Comparison of ENCODE assay signal across 7 cellular contexts in the genomic region with DNA sequence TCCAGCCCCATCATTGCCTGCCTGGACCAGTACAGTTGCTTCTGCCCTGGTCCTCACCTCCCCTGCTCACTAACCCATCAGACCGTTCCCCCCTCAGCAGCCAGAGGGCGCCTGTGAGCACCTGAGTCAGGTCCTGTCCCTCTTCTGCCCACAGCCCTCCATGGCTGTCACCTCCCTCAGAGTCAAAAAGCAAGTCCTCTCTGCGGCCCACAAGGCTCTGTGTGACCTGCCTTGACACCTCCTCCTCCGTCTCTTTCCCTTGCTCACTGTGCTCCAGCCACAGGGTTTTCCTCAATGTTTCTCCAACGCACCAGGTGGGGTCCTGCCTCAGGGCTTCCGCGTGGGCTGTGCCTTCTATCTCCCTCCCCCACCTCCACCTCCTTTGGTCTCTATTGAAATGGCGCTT. TPM values are rescaled to one million over a fixed set of nuclear protein-coding genes. Genes with fewer than 3 reads are reported as not detected.
A peak's percentile ranks its signal among the peaks of the same experiment; 100 is the strongest.
DNase-seq lines count a peak whose midpoint lies in the region; ATAC-seq and TF ChIP-seq lines count a peak whose summit lies in the region.

No MANE protein-coding gene starts in this region.

- peak; percentile 18 to 64 for DNase-seq in NCI-H1930 (lab: John Stamatoyannopoulos, UW)
- peak; percentile 41 for DNase-seq in activated T-cell treated with anti-CD3 and anti-CD28 coated beads, Interleukin-2, amount 50 U/mL, for 1 hour
- peak; percentile 38 for DNase-seq in left cardiac atrium
- DNase-seq in stimulated activated CD4-positive, alpha-beta T cell treated with anti-CD3 and anti-CD28 coated beads, Interleukin-1b, Interleukin-23, amount 100 ng/mL, for 24 hours (ENCODE audit: low read depth in 4 of 4, low spot score in 1 of 4): peak; percentile 16 to 49 (median 32)
- no peak for DNase-seq in GDM1 (lab: John Stamatoyannopoulos, UW)
- DNase-seq in NCI-H146 (lab: John Stamatoyannopoulos, UW): no peak

- peak; percentile 85 for TF ChIP-seq CTCF in GM12872 (IDR thresholded peaks at IDR 0.05; ENCODE audit: insufficient read depth, low read depth, low read length)

- ATAC-seq in left cardiac atrium: peak in 1 of 2 donors; percentile 24

- intact Hi-C loops in left cardiac atrium (cut with DNase I): no loop called here

RNA-seq across cellular contexts. Expression of a gene that starts 29.4 kb away (rescaled TPM):
- total RNA-seq in left cardiac atrium: 100 to 1,000 TPM in 1 of 2 donors, 10 to 100 TPM in 1; 95.6 to 130 TPM

Comparison
In these comparisons a context has a peak if more than half of its experiments do, and no peak if none do; other contexts are left out.
1. DNase-seq: peak in NCI-H1930 (2 of 2), activated T-cell treated with anti-CD3 and anti-CD28 coated beads, Interleukin-2, amount 50 U/mL, for 1 hour (single experiment), left cardiac atrium (single experiment) and stimulated activated CD4-positive, alpha-beta T cell treated with anti-CD3 and anti-CD28 coated beads, Interleukin-1b, Interleukin-23, amount 100 ng/mL, for 24 hours (4 of 4); none in GDM1 (single experiment) and NCI-H146 (single experiment).